Comparison of ENCODE assay signal across 8 cellular contexts in the genomic region with DNA sequence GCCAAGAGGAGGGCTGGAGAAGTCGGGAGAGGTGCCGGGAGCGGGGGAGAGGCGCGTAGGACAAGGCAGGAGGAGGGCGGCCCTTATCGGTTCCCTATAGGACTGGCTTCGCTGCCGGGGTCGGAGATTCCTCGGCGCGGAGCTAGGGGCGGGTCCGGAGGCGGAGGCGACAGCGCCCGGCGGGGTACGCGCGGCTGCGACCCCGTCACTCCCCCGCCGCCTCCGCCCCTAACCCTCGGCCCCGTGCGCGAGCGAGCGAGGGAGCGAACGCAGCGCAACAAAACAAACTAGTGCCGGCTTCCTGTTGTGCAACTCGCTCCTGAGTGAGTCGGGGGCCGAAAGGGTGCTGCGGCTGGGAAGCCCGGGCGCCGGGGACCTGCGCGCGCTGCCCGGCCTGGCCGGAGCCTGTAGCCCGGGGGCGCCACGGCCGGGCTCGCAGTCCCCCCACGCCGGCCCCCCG. TPM values are rescaled to one million over a fixed set of nuclear protein-coding genes. Genes with fewer than 3 reads are reported as not detected.
DNase-seq lines count a peak whose midpoint lies in the region; ATAC-seq and TF ChIP-seq lines count a peak whose summit lies in the region.

No MANE protein-coding gene starts in this region.

- no peak for TF ChIP-seq CTCF in type B pancreatic cell (conservative IDR thresholded peaks at IDR 0.05)

- peak overlapping the region; percentile 87 for H3K4me3 Mint-ChIP-seq in natural killer cell treated with Interleukin-12 subunit alpha and Interleukin-12 subunit beta and Interleukin-15 and Interleukin-18, amount 100 ng/mL, for 72 hours
- H3K4me3 Mint-ChIP-seq in type B pancreatic cell: peak overlapping the region; percentile 97

- peaks cover 60 to 84% of the 10 kb centered on the region in 2 donors for H3K27me3 Mint-ChIP-seq in natural killer cell treated with Interleukin-12 subunit alpha and Interleukin-12 subunit beta and Interleukin-15 and Interleukin-18, amount 100 ng/mL, for 72 hours
- H3K27me3 Mint-ChIP-seq in type B pancreatic cell: peaks cover 47% of the 10 kb centered on the region

- no peak overlapping the region for H3K27ac Mint-ChIP-seq in natural killer cell treated with Interleukin-12 subunit alpha and Interleukin-12 subunit beta and Interleukin-15 and Interleukin-18, amount 100 ng/mL, for 72 hours
- peak overlapping the region; percentile 91 for H3K27ac Mint-ChIP-seq in type B pancreatic cell

- H3K4me1 Mint-ChIP-seq in natural killer cell treated with Interleukin-12 subunit alpha and Interleukin-12 subunit beta and Interleukin-15 and Interleukin-18, amount 100 ng/mL, for 72 hours (ENCODE audit: low read depth in 2 of 2): peaks cover 10 to 19% of the 10 kb centered on the region in 2 donors
- H3K4me1 Mint-ChIP-seq in type B pancreatic cell (ENCODE audit: unreplicated experiment): peaks cover 25% of the 10 kb centered on the region

- no peaks in the 10 kb centered on the region for H3K36me3 Mint-ChIP-seq in natural killer cell treated with Interleukin-12 subunit alpha and Interleukin-12 subunit beta and Interleukin-15 and Interleukin-18, amount 100 ng/mL, for 72 hours
- no peaks in the 10 kb centered on the region for H3K36me3 Mint-ChIP-seq in type B pancreatic cell

- ATAC-seq in HG02763 (IDR thresholded peaks at IDR 0.05; ENCODE audit: unreplicated experiment): peak; percentile 25
- peak; percentile 61 to 68 for ATAC-seq in natural killer cell treated with Interleukin-12 subunit alpha and Interleukin-12 subunit beta and Interleukin-15 and Interleukin-18, amount 100 ng/mL, for 72 hours

- DNase-seq in NCI-H2227 (lab: John Stamatoyannopoulos, UW; ENCODE audit: unreplicated experiment) (peak; percentile 55), NCI-H2227 treated with DMSO at 0.1 percent for 48 hours (lab: John Stamatoyannopoulos, UW) (no peak), NCI-H774 (lab: John Stamatoyannopoulos, UW) (peak; percentile 41), fibroblast of the conjunctiva (ENCODE audit: low read depth) (peak; percentile 51), type B pancreatic cell (ENCODE audit: extremely low spot score, unreplicated experiment) (peak; percentile 71)
- peak; percentile 74 for DNase-seq in activated effector memory CD4-positive, alpha-beta T cell treated with anti-CD3 and anti-CD28 coated beads, Interleukin-2, amount 50 U/mL, for 16 hours
- DNase-seq in natural killer cell treated with Interleukin-12 subunit alpha and Interleukin-12 subunit beta and Interleukin-15 and Interleukin-18, amount 100 ng/mL, for 72 hours (ENCODE audit: low spot score): no peak

- H3K9me3 Mint-ChIP-seq in natural killer cell treated with Interleukin-12 subunit alpha and Interleukin-12 subunit beta and Interleukin-15 and Interleukin-18, amount 100 ng/mL, for 72 hours: no peaks in the 10 kb centered on the region
- no peaks in the 10 kb centered on the region for H3K9me3 Mint-ChIP-seq in type B pancreatic cell

RNA-seq across cellular contexts. Expression of gene GLIS3, which starts 2.0 kb away (rescaled TPM):
- 10 to 100 TPM; 17.0 to 27.2 TPM for total RNA-seq in natural killer cell treated with Interleukin-12 subunit alpha and Interleukin-12 subunit beta and Interleukin-15 and Interleukin-18, amount 100 ng/mL, for 72 hours
- total RNA-seq in type B pancreatic cell (ENCODE audit: low replicate concordance): 23.2 and 39.9 TPM in 2 replicates

Comparison
In these comparisons a context has a peak if more than half of its experiments do, and no peak if none do; other contexts are left out.
1. DNase-seq: peak in NCI-H2227 (single experiment), NCI-H774 (single experiment), activated effector memory CD4-positive, alpha-beta T cell treated with anti-CD3 and anti-CD28 coated beads, Interleukin-2, amount 50 U/mL, for 16 hours (single experiment), fibroblast of the conjunctiva (single experiment) and type B pancreatic cell (single experiment); none in NCI-H2227 treated with DMSO at 0.1 percent for 48 hours (single experiment) and natural killer cell treated with Interleukin-12 subunit alpha and Interleukin-12 subunit beta and Interleukin-15 and Interleukin-18, amount 100 ng/mL, for 72 hours (single experiment).